In the genomic region with DNA sequence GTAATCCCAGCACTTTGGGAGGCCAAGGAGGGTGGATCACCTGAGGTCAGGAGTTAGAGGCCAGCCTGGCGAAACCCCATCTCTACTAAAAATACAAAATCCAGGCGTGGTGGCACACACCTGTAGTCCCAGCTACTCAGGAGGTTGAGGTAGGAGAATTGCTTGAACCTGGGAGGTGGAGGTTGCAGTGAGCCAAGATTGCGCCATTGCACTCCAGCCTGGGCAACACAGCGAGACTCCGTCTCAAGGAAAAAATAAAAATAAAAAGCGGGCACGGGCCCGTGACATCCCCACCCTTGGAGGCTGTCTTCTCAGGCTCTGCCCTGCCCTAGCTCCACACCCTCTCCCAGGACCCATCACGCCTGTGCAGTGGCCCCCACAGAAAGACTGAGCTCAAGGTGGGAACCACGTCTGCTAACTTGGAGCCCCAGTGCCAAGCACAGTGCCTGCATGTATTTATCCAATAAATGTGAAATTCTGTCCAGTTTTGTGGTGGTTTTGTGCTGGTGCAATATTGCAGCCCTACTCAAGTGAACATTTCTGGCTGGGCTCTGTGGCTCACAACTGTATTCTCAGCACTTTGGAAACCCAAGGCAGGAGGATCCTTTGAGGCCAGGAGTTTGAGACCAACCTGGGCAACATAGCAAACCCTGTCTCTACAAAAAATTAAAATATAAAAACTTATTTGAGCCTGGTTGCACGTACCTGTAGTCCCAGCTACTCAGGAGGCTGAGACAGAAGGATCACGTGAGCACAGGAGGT, we compare ENCODE assay signal across 1 cellular context. TPM values are rescaled to one million over a fixed set of nuclear protein-coding genes. Genes with fewer than 3 reads are reported as not detected.
"Had no signal": no experiment of that assay in that cellular context is flagged by ENCODE, and none has a peak within 500 bp of the region (broad histone marks: within the 10 kb centered on the region; RNA-seq: fewer than 3 reads in every experiment).

No MANE protein-coding gene starts in this region.

RNA-seq across cellular contexts. Expression of gene ITGAL, which starts 50.3 kb away (rescaled TPM):
- total RNA-seq: lung microvascular endothelial cell had no signal
